10 cellular contexts compared by ENCODE assay signal in genomic region chr16:25052161-25052511, GRCh38. TPM values are rescaled to one million over a fixed set of nuclear protein-coding genes. Genes with fewer than 3 reads are reported as not detected.
DNase-seq lines count a peak whose midpoint lies in the region; ATAC-seq and TF ChIP-seq lines count a peak whose summit lies in the region.
"Had no signal": no experiment of that assay in that cellular context is flagged by ENCODE, and none has a peak within 500 bp of the region (broad histone marks: within the 10 kb centered on the region; RNA-seq: fewer than 3 reads in every experiment).

No MANE protein-coding gene starts in this region.

- peaks cover 32% of the 10 kb centered on the region for H3K4me1 Mint-ChIP-seq in activated T-helper 17 cell treated with anti-CD3 and anti-CD28 coated beads, Interleukin-2, amount 50 U/mL, for 72 hours
- peaks cover 44 to 51% of the 10 kb centered on the region in 2 donors for H3K4me1 Mint-ChIP-seq in immature natural killer cell

- peak overlapping the region; percentile 94 for H3K4me3 Mint-ChIP-seq in activated T-helper 17 cell treated with anti-CD3 and anti-CD28 coated beads, Interleukin-2, amount 50 U/mL, for 72 hours
- no peak overlapping the region for H3K4me3 Mint-ChIP-seq in immature natural killer cell

- ATAC-seq in activated T-helper 17 cell treated with anti-CD3 and anti-CD28 coated beads, Interleukin-2, amount 50 U/mL, for 72 hours (replicated peaks): peak; percentile 20
- no peak for ATAC-seq in HG03571 (IDR thresholded peaks at IDR 0.05; ENCODE audit: unreplicated experiment)

- peak overlapping the region in 4 of 5 donors; percentile 47 to 95 (median 78) for H3K27ac ChIP-seq in stomach

- H3K4me1 ChIP-seq in stomach: peaks cover 17 to 57% (median 30%) of the 10 kb centered on the region in 4 donors

- no peaks in the 10 kb centered on the region for H3K9me3 Mint-ChIP-seq in activated T-helper 17 cell treated with anti-CD3 and anti-CD28 coated beads, Interleukin-2, amount 50 U/mL, for 72 hours
- no peaks in the 10 kb centered on the region for H3K9me3 Mint-ChIP-seq in immature natural killer cell

- no peak for TF ChIP-seq CTCF in stomach (IDR thresholded peaks at IDR 0.05)

- 14 to 30% (median 16%) methylated on average over 6 of the region's 6 CpGs for WGBS in stomach, 5 donors

- no peaks in the 10 kb centered on the region for H3K27me3 Mint-ChIP-seq in activated T-helper 17 cell treated with anti-CD3 and anti-CD28 coated beads, Interleukin-2, amount 50 U/mL, for 72 hours
- H3K27me3 Mint-ChIP-seq in immature natural killer cell (ENCODE audit: low read depth in 3 of 3): peaks cover 7 to 13% (median 13%) of the 10 kb centered on the region in 3 donors

- DNase-seq in SHP77 (lab: John Stamatoyannopoulos, UW) (peak; percentile 59 to 82), SHP77 treated with DMSO at 0.1 percent for 48 hours (lab: John Stamatoyannopoulos, UW) (no peak), immature natural killer cell (no peak), stomach (no peak), NCI-H2081 treated with DMSO at 0.1 percent for 48 hours (lab: John Stamatoyannopoulos, UW) (no peak), mesenteric fat pad (ENCODE audit: low spot score) (no peak)
- DNase-seq: NCI-H2171 treated with DMSO at 0.1 percent for 48 hours, T-helper 9 cell had no signal

- no peaks in the 10 kb centered on the region for H3K27me3 ChIP-seq in stomach

- intact Hi-C loops in stomach (cut with DNase I; ENCODE audit: low total_unique reads): no loop called here

- H3K4me3 ChIP-seq in stomach: peak overlapping the region in 3 of 4 donors; percentile 19 to 32 (median 27)

- no peak for TF ChIP-seq EP300 in stomach (IDR thresholded peaks at IDR 0.05)

- peak overlapping the region; percentile 76 for H3K27ac Mint-ChIP-seq in activated T-helper 17 cell treated with anti-CD3 and anti-CD28 coated beads, Interleukin-2, amount 50 U/mL, for 72 hours
- H3K27ac Mint-ChIP-seq in immature natural killer cell: peak overlapping the region in 4 of 6 donors; percentile 28 to 50 (median 48)

- H3K9me3 ChIP-seq in stomach: no peaks in the 10 kb centered on the region

- no peaks in the 10 kb centered on the region for H3K36me3 Mint-ChIP-seq in activated T-helper 17 cell treated with anti-CD3 and anti-CD28 coated beads, Interleukin-2, amount 50 U/mL, for 72 hours (ENCODE audit: low read depth)
- H3K36me3 Mint-ChIP-seq in immature natural killer cell: no peaks in the 10 kb centered on the region

- H3K36me3 ChIP-seq in stomach: no peaks in the 10 kb centered on the region

- TF ChIP-seq POLR2A in stomach (IDR thresholded peaks at IDR 0.05): no peak

RNA-seq across cellular contexts. Expression of gene ARHGAP17, which starts 37.0 kb away (rescaled TPM):
- total RNA-seq in activated T-helper 17 cell treated with anti-CD3 and anti-CD28 coated beads, Interleukin-2, amount 50 U/mL, for 72 hours: 10 to 100 TPM; 47.7 to 73.8 TPM
- polyA plus RNA-seq in immature natural killer cell: 10 to 100 TPM; 12.0 to 35.9 (median 14.5) TPM
- 100 to 1,000 TPM in 2 of 5 donors, 10 to 100 TPM in 3; 30.3 to 414 (median 74.9) TPM for total RNA-seq in stomach
- polyA plus RNA-seq in stomach: 10 to 100 TPM; 18.4 to 22.7 (median 20.5) TPM
- 96.0 TPM for total RNA-seq in mesenteric fat pad

RNA-seq across cellular contexts. Expression of gene LCMT1, which starts 59.4 kb away (rescaled TPM):
- total RNA-seq in activated T-helper 17 cell treated with anti-CD3 and anti-CD28 coated beads, Interleukin-2, amount 50 U/mL, for 72 hours: 10 to 100 TPM; 33.9 to 43.0 TPM
- 10 to 100 TPM; 40.0 to 55.1 (median 54.7) TPM for polyA plus RNA-seq in immature natural killer cell
- total RNA-seq in stomach: 10 to 100 TPM; 15.4 to 54.9 (median 30.8) TPM
- polyA plus RNA-seq in stomach: 10 to 100 TPM; 29.6 to 48.1 (median 30.9) TPM
- total RNA-seq in mesenteric fat pad: 27.7 TPM

Comparison
In these comparisons a context has a peak if more than half of its experiments do, and no peak if none do; other contexts are left out.
1. DNase-seq: peak in SHP77 (2 of 2); none in SHP77 treated with DMSO at 0.1 percent for 48 hours (single experiment), immature natural killer cell (0 of 3), stomach (single experiment), NCI-H2081 treated with DMSO at 0.1 percent for 48 hours (single experiment) and mesenteric fat pad (single experiment).